ENCODE assay signal across 1 cellular context in the genomic region with DNA sequence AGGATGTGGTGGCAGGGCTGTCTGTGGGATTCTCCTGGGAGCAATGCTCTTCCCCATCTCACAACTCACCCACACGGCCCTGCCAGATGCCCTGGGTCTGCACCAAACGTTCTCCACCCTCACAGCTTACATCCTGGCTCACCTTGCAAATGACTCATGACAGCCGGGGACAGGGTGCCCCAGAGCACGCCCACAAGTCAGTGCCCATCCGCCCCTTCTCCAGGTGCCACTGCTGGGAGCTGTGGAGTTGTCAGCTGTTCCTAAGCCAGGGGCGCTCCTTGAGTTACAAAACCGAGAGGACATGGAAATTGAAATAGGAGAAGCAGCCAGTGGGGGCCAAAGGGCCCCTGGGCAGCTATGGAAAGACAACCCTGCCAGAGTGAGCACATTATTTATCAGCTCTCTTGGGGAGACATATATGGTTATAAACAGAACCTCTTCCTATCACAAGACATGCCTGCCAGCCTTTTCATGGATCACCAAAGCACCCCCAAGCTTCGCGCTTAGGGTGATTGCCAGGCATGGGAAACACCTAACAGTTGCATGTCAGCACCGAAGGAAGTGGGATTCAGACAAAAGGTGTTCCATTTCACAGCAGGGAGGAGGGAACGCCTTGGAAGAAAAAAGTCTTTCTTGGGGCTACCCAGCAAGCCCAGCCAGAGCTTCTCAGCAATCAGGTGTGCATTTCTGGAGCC.
TF ChIP-seq lines count a peak whose summit lies in the region.

No MANE protein-coding gene starts in this region.

TF ChIP-seq in GM23338, 12 proteins besides CTCF, POLR2A, EP300 and RAD21 (continued from another document):
- TF ChIP-seq, protein P1, sequence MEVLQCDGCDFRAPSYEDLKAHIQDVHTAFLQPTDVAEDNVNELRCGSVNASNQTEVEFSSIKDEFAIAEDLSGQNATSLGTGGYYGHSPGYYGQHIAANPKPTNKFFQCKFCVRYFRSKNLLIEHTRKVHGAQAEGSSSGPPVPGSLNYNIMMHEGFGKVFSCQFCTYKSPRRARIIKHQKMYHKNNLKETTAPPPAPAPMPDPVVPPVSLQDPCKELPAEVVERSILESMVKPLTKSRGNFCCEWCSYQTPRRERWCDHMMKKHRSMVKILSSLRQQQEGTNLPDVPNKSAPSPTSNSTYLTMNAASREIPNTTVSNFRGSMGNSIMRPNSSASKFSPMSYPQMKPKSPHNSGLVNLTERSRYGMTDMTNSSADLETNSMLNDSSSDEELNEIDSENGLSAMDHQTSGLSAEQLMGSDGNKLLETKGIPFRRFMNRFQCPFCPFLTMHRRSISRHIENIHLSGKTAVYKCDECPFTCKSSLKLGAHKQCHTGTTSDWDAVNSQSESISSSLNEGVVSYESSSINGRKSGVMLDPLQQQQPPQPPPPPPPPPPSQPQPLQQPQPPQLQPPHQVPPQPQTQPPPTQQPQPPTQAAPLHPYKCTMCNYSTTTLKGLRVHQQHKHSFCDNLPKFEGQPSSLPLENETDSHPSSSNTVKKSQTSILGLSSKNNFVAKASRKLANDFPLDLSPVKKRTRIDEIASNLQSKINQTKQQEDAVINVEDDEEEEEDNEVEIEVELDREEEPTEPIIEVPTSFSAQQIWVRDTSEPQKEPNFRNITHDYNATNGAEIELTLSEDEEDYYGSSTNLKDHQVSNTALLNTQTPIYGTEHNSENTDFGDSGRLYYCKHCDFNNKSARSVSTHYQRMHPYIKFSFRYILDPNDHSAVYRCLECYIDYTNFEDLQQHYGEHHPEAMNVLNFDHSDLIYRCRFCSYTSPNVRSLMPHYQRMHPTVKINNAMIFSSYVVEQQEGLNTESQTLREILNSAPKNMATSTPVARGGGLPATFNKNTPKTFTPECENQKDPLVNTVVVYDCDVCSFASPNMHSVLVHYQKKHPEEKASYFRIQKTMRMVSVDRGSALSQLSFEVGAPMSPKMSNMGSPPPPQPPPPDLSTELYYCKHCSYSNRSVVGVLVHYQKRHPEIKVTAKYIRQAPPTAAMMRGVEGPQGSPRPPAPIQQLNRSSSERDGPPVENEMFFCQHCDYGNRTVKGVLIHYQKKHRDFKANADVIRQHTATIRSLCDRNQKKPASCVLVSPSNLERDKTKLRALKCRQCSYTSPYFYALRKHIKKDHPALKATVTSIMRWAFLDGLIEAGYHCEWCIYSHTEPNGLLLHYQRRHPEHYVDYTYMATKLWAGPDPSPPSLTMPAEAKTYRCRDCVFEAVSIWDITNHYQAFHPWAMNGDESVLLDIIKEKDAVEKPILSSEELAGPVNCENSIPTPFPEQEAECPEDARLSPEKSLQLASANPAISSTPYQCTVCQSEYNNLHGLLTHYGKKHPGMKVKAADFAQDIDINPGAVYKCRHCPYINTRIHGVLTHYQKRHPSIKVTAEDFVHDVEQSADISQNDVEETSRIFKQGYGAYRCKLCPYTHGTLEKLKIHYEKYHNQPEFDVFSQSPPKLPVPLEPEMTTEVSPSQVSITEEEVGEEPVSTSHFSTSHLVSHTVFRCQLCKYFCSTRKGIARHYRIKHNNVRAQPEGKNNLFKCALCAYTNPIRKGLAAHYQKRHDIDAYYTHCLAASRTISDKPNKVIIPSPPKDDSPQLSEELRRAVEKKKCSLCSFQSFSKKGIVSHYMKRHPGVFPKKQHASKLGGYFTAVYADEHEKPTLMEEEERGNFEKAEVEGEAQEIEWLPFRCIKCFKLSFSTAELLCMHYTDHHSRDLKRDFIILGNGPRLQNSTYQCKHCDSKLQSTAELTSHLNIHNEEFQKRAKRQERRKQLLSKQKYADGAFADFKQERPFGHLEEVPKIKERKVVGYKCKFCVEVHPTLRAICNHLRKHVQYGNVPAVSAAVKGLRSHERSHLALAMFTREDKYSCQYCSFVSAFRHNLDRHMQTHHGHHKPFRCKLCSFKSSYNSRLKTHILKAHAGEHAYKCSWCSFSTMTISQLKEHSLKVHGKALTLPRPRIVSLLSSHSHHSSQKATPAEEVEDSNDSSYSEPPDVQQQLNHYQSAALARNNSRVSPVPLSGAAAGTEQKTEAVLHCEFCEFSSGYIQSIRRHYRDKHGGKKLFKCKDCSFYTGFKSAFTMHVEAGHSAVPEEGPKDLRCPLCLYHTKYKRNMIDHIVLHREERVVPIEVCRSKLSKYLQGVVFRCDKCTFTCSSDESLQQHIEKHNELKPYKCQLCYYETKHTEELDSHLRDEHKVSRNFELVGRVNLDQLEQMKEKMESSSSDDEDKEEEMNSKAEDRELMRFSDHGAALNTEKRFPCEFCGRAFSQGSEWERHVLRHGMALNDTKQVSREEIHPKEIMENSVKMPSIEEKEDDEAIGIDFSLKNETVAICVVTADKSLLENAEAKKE (CRISPR knock-in tag; IDR thresholded peaks at IDR 0.05): no peak
- TF ChIP-seq EZH2 (IDR thresholded peaks at IDR 0.05; ENCODE audit: low read depth, unreplicated experiment) (no peak), NANOG (IDR thresholded peaks at IDR 0.05; ENCODE audit: borderline replicate concordance) (no peak), JUNB (IDR thresholded peaks at IDR 0.05; ENCODE audit: unreplicated experiment) (no peak), ZNF331 (CRISPR knock-in tag; IDR thresholded peaks at IDR 0.05; ENCODE audit: low read depth) (no peak), POLR2AphosphoS5 (IDR thresholded peaks at IDR 0.05; ENCODE audit: low read depth) (no peak), CREB1 (CRISPR knock-in tag; IDR thresholded peaks at IDR 0.05; ENCODE audit: low read depth) (no peak), ZNF114 (CRISPR knock-in tag; IDR thresholded peaks at IDR 0.05) (no peak)
- TF ChIP-seq, protein P2, sequence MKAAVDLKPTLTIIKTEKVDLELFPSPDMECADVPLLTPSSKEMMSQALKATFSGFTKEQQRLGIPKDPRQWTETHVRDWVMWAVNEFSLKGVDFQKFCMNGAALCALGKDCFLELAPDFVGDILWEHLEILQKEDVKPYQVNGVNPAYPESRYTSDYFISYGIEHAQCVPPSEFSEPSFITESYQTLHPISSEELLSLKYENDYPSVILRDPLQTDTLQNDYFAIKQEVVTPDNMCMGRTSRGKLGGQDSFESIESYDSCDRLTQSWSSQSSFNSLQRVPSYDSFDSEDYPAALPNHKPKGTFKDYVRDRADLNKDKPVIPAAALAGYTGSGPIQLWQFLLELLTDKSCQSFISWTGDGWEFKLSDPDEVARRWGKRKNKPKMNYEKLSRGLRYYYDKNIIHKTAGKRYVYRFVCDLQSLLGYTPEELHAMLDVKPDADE (IDR thresholded peaks at IDR 0.05): no peak
